13 cellular contexts compared by ENCODE assay signal in the genomic region with DNA sequence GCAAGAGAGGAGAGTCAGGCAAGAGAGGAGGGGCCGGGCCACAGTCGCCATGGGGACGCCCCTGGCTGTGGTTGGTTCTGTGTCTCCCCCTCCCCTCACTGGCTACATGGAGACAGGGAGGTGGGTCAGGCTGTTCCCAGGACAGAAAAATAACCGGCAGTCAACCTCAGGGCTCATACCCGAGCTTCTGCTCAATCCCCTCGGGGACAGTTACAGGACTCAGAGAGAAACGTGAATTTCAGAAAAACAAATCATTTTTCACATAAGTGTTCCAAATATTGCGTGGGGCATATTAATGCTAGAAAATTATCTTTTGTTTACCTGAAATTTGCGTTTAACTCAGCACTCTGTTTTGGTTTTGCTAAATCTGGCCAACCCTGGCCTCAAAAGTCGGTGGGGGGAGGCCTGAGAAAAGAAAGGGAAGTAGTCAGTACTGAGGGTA. TPM values are rescaled to one million over a fixed set of nuclear protein-coding genes. Genes with fewer than 3 reads are reported as not detected.
A peak's percentile ranks its signal among the peaks of the same experiment; 100 is the strongest.
DNase-seq lines count a peak whose midpoint lies in the region; ATAC-seq and TF ChIP-seq lines count a peak whose summit lies in the region.
"Had no signal": no experiment of that assay in that cellular context is flagged by ENCODE, and none has a peak within 500 bp of the region (broad histone marks: within the 10 kb centered on the region; RNA-seq: fewer than 3 reads in every experiment).

No MANE protein-coding gene starts in this region.

- H3K27me3 Mint-ChIP-seq in Calu3 (ENCODE audit: unreplicated experiment) (no peaks in the 10 kb centered on the region), osteocyte (ENCODE audit: unreplicated experiment) (no peaks in the 10 kb centered on the region)

- peak overlapping the region; percentile 58 for H3K27ac Mint-ChIP-seq in Calu3 (ENCODE audit: unreplicated experiment)
- peak overlapping the region; percentile 95 for H3K27ac Mint-ChIP-seq in osteocyte (ENCODE audit: unreplicated experiment)

- no peaks in the 10 kb centered on the region for H3K9me3 Mint-ChIP-seq in Calu3 (ENCODE audit: low read depth, unreplicated experiment)
- H3K9me3 Mint-ChIP-seq in osteocyte (ENCODE audit: unreplicated experiment), result no peaks in the 10 kb centered on the region
- H3K9me3 Mint-ChIP-seq: central memory CD8-positive, alpha-beta T cell had no signal

- TF ChIP-seq CTCF in Calu3 (IDR thresholded peaks at IDR 0.05; ENCODE audit: unreplicated experiment) (no peak), osteocyte (IDR thresholded peaks at IDR 0.05) (no peak)

- intact Hi-C loops in Calu3 (cut with micrococcal nuclease; ENCODE audit: unreplicated experiment), result no loop called here

- ATAC-seq in HG02970 (IDR thresholded peaks at IDR 0.05; ENCODE audit: low FRiP score, unreplicated experiment), result no peak
- no peak for ATAC-seq in HG02973 (IDR thresholded peaks at IDR 0.05; ENCODE audit: unreplicated experiment)

- no peak overlapping the region for H3K4me3 Mint-ChIP-seq in Calu3 (ENCODE audit: low read depth, unreplicated experiment)
- H3K4me3 Mint-ChIP-seq in osteocyte (ENCODE audit: unreplicated experiment), result peak overlapping the region; percentile 40
- H3K4me3 Mint-ChIP-seq: central memory CD8-positive, alpha-beta T cell had no signal

- DNase-seq in Calu3 (no peak), NCI-H69 (lab: John Stamatoyannopoulos, UW) (peak; percentile 50), ecto neural progenitor cell (ENCODE audit: low spot score) (peak; percentile 93), osteocyte (ENCODE audit: extremely low spot score, unreplicated experiment) (no peak), GF-D8 (lab: John Stamatoyannopoulos, UW) (no peak), SHP77 (lab: John Stamatoyannopoulos, UW) (no peak)
- DNase-seq: activated CD4-positive, CD25-positive, alpha-beta regulatory T cell treated with anti-CD3 and anti-CD28 coated beads, Interleukin-2, amount 50 U/mL, for 72 hours; NCI-H1436 treated with DMSO at 0.1 percent for 48 hours; RPMI8226; stimulated activated CD4-positive, alpha-beta T cell treated with anti-CD3 and anti-CD28 coated beads, Interleukin-12 subunit alpha, Interleukin-12 subunit beta, amount 100 ng/mL, for 4 hours had no signal

- H3K36me3 Mint-ChIP-seq in Calu3 (ENCODE audit: insufficient read depth, unreplicated experiment) (peaks cover 44% of the 10 kb centered on the region), osteocyte (ENCODE audit: unreplicated experiment) (peaks cover 10% of the 10 kb centered on the region)

- TSS peak; percentile 70 for BruUV-seq in Calu3 (replicated peaks; lab: Mats Ljungman, UMichigan)

- CTCF ChIA-PET in Calu3 (lab: Charles Lee), result no interaction called here

- H3K4me1 Mint-ChIP-seq in Calu3 (ENCODE audit: low read depth, unreplicated experiment) (peaks cover 28% of the 10 kb centered on the region), osteocyte (ENCODE audit: unreplicated experiment) (peaks cover 52% of the 10 kb centered on the region)
- H3K4me1 Mint-ChIP-seq: central memory CD8-positive, alpha-beta T cell had no signal

RNA-seq across cellular contexts. Expression of a gene that starts 22.2 kb away (rescaled TPM):
- not detected in 2 replicates for total RNA-seq in Calu3 (2022)
- total RNA-seq in osteocyte, result not detected in 2 replicates

RNA-seq across cellular contexts. Expression of a gene that starts 27.9 kb away (rescaled TPM):
- total RNA-seq in Calu3 (2022), result 50.2 and 60.1 TPM in 2 replicates
- 32.0 and 32.7 TPM in 2 replicates for total RNA-seq in osteocyte

Comparison
In these comparisons a context has a peak if more than half of its experiments do, and no peak if none do; other contexts are left out.
1. DNase-seq: peak in NCI-H69 (single experiment) and ecto neural progenitor cell (single experiment); none in Calu3 (single experiment), osteocyte (single experiment), GF-D8 (single experiment) and SHP77 (0 of 2).